ENCODE assay signal across 8 cellular contexts in the genomic region with DNA sequence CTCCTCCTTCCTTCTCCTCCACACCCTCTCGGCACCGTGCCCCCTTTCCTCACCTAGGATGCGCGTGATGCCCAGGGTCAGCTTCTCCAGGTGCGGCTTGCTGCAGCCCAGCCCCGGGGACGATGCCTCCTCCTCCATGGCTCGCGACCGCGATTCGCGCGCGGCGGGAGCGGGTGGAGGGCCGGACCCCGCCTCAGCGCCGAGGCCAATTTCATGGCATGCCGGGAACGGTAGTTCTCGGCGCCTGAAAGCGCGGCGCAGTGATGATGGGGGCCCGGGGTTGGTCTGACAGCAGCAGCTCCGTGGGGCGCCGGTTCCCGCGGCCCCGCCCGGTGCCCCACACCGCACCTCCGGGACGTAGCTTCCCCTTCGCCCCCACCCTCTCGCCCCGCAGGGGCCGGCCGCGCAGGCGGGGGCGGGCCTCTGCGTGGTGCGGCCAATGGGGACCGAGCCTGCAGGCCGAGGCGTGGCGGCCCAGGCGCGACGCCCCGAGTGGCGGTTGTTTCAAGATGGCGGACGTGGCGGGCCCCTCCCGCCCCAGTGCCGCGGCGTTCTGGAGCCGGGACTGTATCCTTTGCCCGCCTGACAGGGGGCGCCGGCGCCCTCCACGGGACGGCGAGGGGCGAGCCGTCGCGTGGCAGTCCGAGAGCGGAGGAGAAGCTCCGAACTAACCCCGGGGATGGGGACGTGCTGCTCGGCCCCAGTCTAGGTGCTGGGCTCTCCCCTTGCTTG. TPM values are rescaled to one million over a fixed set of nuclear protein-coding genes. Genes with fewer than 3 reads are reported as not detected.
DNase-seq lines count a peak whose midpoint lies in the region; ATAC-seq, FAIRE-seq and TF ChIP-seq lines count a peak whose summit lies in the region.

A gene (plus strand): TSS at position 498 of the 732 bp plus-strand sequence. CDS start 12 bp downstream, at position 510.
A gene with protein sequence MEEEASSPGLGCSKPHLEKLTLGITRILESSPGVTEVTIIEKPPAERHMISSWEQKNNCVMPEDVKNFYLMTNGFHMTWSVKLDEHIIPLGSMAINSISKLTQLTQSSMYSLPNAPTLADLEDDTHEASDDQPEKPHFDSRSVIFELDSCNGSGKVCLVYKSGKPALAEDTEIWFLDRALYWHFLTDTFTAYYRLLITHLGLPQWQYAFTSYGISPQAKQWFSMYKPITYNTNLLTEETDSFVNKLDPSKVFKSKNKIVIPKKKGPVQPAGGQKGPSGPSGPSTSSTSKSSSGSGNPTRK (minus strand): TSS at position 373 of the 732 bp plus-strand sequence. CDS start 235 bp downstream, at position 138.

- FAIRE-seq in urothelium cell line (lab: Jason Lieb, UNC): peak; percentile 55

- no peaks in the 10 kb centered on the region for H3K27me3 Mint-ChIP-seq in T-cell

- POLR2A ChIA-PET in T-cell (lab: Charles Lee): interaction anchor here (0.6 to 0.9 kb wide), 4 partner anchors 294 to 1331 kb away, joined by 3 to 7 read pairs (median 3); a partner anchor contains a TSS

- peak within 1 kb of the TSS; percentile 84 to 85 for H3K27ac Mint-ChIP-seq in T-cell

- peak within 1 kb of the TSS; percentile 86 for H3K4me3 ChIP-seq in left ventricle myocardium inferior

- H3K36me3 ChIP-seq in left ventricle myocardium inferior: no peaks in the 10 kb centered on the region

- peaks cover 30% of the 10 kb centered on the region for H3K4me1 ChIP-seq in left ventricle myocardium inferior

- H3K27ac ChIP-seq in left ventricle myocardium inferior (replicated peaks): peak within 1 kb of the TSS; percentile 77

- H3K36me3 Mint-ChIP-seq in T-cell: peaks cover 3% of the 10 kb centered on the region

- peak; percentile 58 for TF ChIP-seq CTCF in GM13976 (IDR thresholded peaks at IDR 0.05; ENCODE audit: borderline replicate concordance, control extremely low read depth, extremely low read depth, insufficient read depth, missing control alignments)
- peak; percentile 55 for TF ChIP-seq CTCF in left ventricle myocardium inferior (IDR thresholded peaks at IDR 0.05; ENCODE audit: borderline replicate concordance)

- no peaks in the 10 kb centered on the region for H3K27me3 ChIP-seq in left ventricle myocardium inferior (ENCODE audit: low read depth)

- in situ Hi-C loops in GM13976 (cut with MboI; ENCODE audit: low sequenced_read_pairs, unreplicated experiment): no loop called here

- H3K4me1 Mint-ChIP-seq in T-cell: peaks cover 37 to 52% (median 47%) of the 10 kb centered on the region in 3 donors

- CTCF ChIA-PET in T-cell (lab: Charles Lee): interaction anchor here (0.6 to 2.3 kb wide), 13 partner anchors 9 to 861 kb away, joined by 3 to 7 read pairs (median 4); no protein-coding TSS in a partner anchor

- peak within 1 kb of the TSS; percentile 84 to 96 (median 89) for H3K4me3 Mint-ChIP-seq in T-cell

- DNase-seq in GM13976 (ENCODE audit: low spot score): peak; percentile 94
- DNase-seq in NCI-H1436 (lab: John Stamatoyannopoulos, UW): peak; percentile 90
- peak; percentile 76 to 90 (median 83) for DNase-seq in T-cell
- DNase-seq in amniotic epithelial cell (ENCODE audit: low read depth): peak; percentile 80
- peak; percentile 86 for DNase-seq in left ventricle myocardium inferior
- DNase-seq in pulmonary artery endothelial cell (ENCODE audit: low read depth, low spot score): peak; percentile 60
- DNase-seq in urothelium cell line (ENCODE audit: low spot score): peak; percentile 86

- H3K9me3 ChIP-seq in left ventricle myocardium inferior (replicated peaks): no peaks in the 10 kb centered on the region

- ATAC-seq in HG02840 (IDR thresholded peaks at IDR 0.05; ENCODE audit: low FRiP score, unreplicated experiment) (peak; percentile 95), T-cell (replicated peaks in 1 of 4) (peak; percentile 90 to 93 (median 92))

- H3K9me3 Mint-ChIP-seq in T-cell: no peaks in the 10 kb centered on the region

- intact Hi-C loops in left ventricle myocardium inferior (cut with micrococcal nuclease): no loop called here

RNA-seq across cellular contexts. Expression of the first gene that starts in this region (rescaled TPM):
- total RNA-seq in T-cell (10 to 100 TPM in 4 of 5 donors, 1 to 10 TPM in 1; 10.0 to 17.0 (median 11.5) TPM), left ventricle myocardium inferior (4.0 TPM), pulmonary artery endothelial cell (4.4 and 5.6 TPM in 2 replicates)

RNA-seq across cellular contexts. Expression of the second gene that starts in this region (rescaled TPM):
- total RNA-seq in T-cell: 10 to 100 TPM; 31.7 to 46.9 (median 46.2) TPM
- total RNA-seq in left ventricle myocardium inferior: 25.4 TPM
- total RNA-seq in pulmonary artery endothelial cell: 189 and 201 TPM in 2 replicates

Comparison
In these comparisons a context has a peak if more than half of its experiments do, and no peak if none do; other contexts are left out.
1. Peak in every context shown above with its lines: DNase-seq, ATAC-seq, H3K4me3 ChIP-seq and H3K27ac ChIP-seq.